Comparison of ENCODE assay signal across 8 cellular contexts in the genomic region with DNA sequence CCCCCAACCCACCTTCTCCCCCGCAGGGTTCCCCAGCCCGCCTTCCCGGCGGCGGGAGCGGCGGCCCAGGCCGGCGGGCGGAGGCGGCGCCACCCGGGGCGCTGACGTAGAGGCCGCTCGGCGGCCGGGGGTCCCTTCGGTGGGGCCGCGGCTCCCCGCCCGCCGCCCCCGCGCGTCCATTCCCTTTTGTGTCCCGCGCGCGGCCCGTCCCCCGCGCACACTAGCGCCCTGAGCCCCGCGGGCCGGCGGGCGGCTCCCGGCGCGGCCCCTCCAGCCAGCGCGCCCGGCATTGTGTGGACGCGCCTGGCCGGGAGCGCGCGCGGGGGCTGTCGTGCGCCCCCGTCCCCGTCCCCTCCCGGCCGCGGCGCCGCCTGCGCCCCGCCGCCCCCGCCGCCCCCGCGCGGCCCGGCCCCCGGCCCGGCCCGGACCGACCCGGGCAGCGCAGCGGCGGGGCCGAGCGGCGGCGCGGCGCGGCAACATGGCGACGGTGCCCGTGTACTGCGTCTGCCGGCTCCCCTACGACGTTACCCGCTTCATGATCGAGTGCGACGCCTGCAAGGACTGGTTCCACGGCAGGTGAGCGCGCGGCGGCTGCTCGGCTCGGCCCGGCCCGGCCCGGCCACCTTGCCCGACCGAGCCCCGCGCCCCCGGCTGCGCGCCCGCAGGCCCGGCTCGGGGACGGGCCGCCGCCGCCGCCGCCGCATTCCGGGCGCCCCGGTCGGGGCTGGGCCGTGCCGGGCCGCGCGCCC. TPM values are rescaled to one million over a fixed set of nuclear protein-coding genes. Genes with fewer than 3 reads are reported as not detected.
A peak's percentile ranks its signal among the peaks of the same experiment; 100 is the strongest.
DNase-seq lines count a peak whose midpoint lies in the region; ATAC-seq and TF ChIP-seq lines count a peak whose summit lies in the region.

Gene PHF2, plus strand, starts transcription at position 289 of the 749 bp plus-strand sequence. Its CDS starts 190 bp downstream, at position 479.

- peak within 1 kb of the TSS; percentile 65 for H3K27ac ChIP-seq in CD4-positive, CD25-positive, alpha-beta regulatory T cell (ENCODE audit: insufficient read depth, low read length, poor library complexity, severe bottlenecking)
- peak within 1 kb of the TSS; percentile 91 to 98 for H3K27ac ChIP-seq in right atrium auricular region

- H3K36me3 ChIP-seq in CD4-positive, CD25-positive, alpha-beta regulatory T cell (ENCODE audit: control insufficient read depth, insufficient read depth, low read length) = no peaks in the 10 kb centered on the region
- no peaks in the 10 kb centered on the region for H3K36me3 ChIP-seq in right atrium auricular region

- no peaks in the 10 kb centered on the region for H3K9me3 Mint-ChIP-seq in CD4-positive, CD25-positive, alpha-beta regulatory T cell
- no peaks in the 10 kb centered on the region for H3K9me3 Mint-ChIP-seq in activated naive CD8-positive, alpha-beta T cell treated with anti-CD3 and anti-CD28 coated beads, Interleukin-2, amount 10 ng/mL, durations not matched to agents 7 days and 5 days

- ATAC-seq in CD4-positive, CD25-positive, alpha-beta regulatory T cell (ENCODE audit: low read depth in 2 of 2) = peak; percentile 54 to 57
- ATAC-seq in GM21447 (IDR thresholded peaks at IDR 0.05; ENCODE audit: unreplicated experiment) = peak; percentile 35
- ATAC-seq in activated naive CD8-positive, alpha-beta T cell treated with anti-CD3 and anti-CD28 coated beads, Interleukin-2, amount 10 ng/mL, durations not matched to agents 7 days and 5 days (ENCODE audit: low read depth) = peak; percentile 55

- no peaks in the 10 kb centered on the region for H3K9me3 ChIP-seq in CD4-positive, CD25-positive, alpha-beta regulatory T cell (ENCODE audit: control insufficient read depth in 2 of 2, low read length in 2 of 2)
- no peaks in the 10 kb centered on the region for H3K9me3 ChIP-seq in right atrium auricular region

- POLR2A ChIA-PET in activated naive CD8-positive, alpha-beta T cell treated with anti-CD3 and anti-CD28 coated beads, Interleukin-2, amount 10 ng/mL, durations not matched to agents 7 days and 5 days (lab: Charles Lee) = interaction anchor here (0.9 to 2.1 kb wide), 6 partner anchors 10 to 622 kb away, joined by 3 to 31 read pairs (median 4); partner anchors contain the start of genes FAM120A and FAM120AOS

- DNase-seq in CD4-positive, CD25-positive, alpha-beta regulatory T cell = peak; percentile 15 to 35 (median 26)
- DNase-seq in NCI-H69 (lab: John Stamatoyannopoulos, UW) = peak; percentile 79
- DNase-seq in activated naive CD8-positive, alpha-beta T cell treated with anti-CD3 and anti-CD28 coated beads, Interleukin-2, amount 10 ng/mL, durations not matched to agents 7 days and 5 days = peak; percentile 70
- peak; percentile 52 for DNase-seq in right atrium auricular region (ENCODE audit: low spot score)
- peak; percentile 27 for DNase-seq in putamen (ENCODE audit: low spot score)
- no peak for DNase-seq in DMS79 treated with DMSO at 0.1 percent for 48 hours (lab: John Stamatoyannopoulos, UW)
- no peak for DNase-seq in KG1 (lab: John Stamatoyannopoulos, UW)

- peak within 1 kb of the TSS; percentile 91 to 96 (median 93) for H3K4me3 Mint-ChIP-seq in CD4-positive, CD25-positive, alpha-beta regulatory T cell
- peak within 1 kb of the TSS; percentile 90 for H3K4me3 Mint-ChIP-seq in activated naive CD8-positive, alpha-beta T cell treated with anti-CD3 and anti-CD28 coated beads, Interleukin-2, amount 10 ng/mL, durations not matched to agents 7 days and 5 days

- H3K4me1 ChIP-seq in CD4-positive, CD25-positive, alpha-beta regulatory T cell (ENCODE audit: control insufficient read depth, insufficient read depth, low read length, poor library complexity, severe bottlenecking) = peaks cover 35% of the 10 kb centered on the region
- H3K4me1 ChIP-seq in right atrium auricular region = peaks cover 0 to 53% of the 10 kb centered on the region in 2 donors

- H3K36me3 Mint-ChIP-seq in CD4-positive, CD25-positive, alpha-beta regulatory T cell = no peaks in the 10 kb centered on the region
- peaks cover 5% of the 10 kb centered on the region for H3K36me3 Mint-ChIP-seq in activated naive CD8-positive, alpha-beta T cell treated with anti-CD3 and anti-CD28 coated beads, Interleukin-2, amount 10 ng/mL, durations not matched to agents 7 days and 5 days

- H3K27me3 ChIP-seq in CD4-positive, CD25-positive, alpha-beta regulatory T cell (ENCODE audit: control insufficient read depth, insufficient read depth, low read length) = no peaks in the 10 kb centered on the region
- no peaks in the 10 kb centered on the region for H3K27me3 ChIP-seq in right atrium auricular region

- peak within 1 kb of the TSS; percentile 90 to 94 (median 92) for H3K27ac Mint-ChIP-seq in CD4-positive, CD25-positive, alpha-beta regulatory T cell
- H3K27ac Mint-ChIP-seq in activated naive CD8-positive, alpha-beta T cell treated with anti-CD3 and anti-CD28 coated beads, Interleukin-2, amount 10 ng/mL, durations not matched to agents 7 days and 5 days = peak within 1 kb of the TSS; percentile 90

- no peak for TF ChIP-seq CTCF in right atrium auricular region (IDR thresholded peaks at IDR 0.05)

- H3K4me3 ChIP-seq in CD4-positive, CD25-positive, alpha-beta regulatory T cell (ENCODE audit: low read depth, low read length) = peak within 1 kb of the TSS; percentile 70
- H3K4me3 ChIP-seq in right atrium auricular region = peak within 1 kb of the TSS; percentile 84 to 88

- H3K27me3 Mint-ChIP-seq in CD4-positive, CD25-positive, alpha-beta regulatory T cell = no peaks in the 10 kb centered on the region
- no peaks in the 10 kb centered on the region for H3K27me3 Mint-ChIP-seq in activated naive CD8-positive, alpha-beta T cell treated with anti-CD3 and anti-CD28 coated beads, Interleukin-2, amount 10 ng/mL, durations not matched to agents 7 days and 5 days

- H3K4me1 Mint-ChIP-seq in CD4-positive, CD25-positive, alpha-beta regulatory T cell = peaks cover 4 to 66% (median 29%) of the 10 kb centered on the region in 4 donors
- H3K4me1 Mint-ChIP-seq in activated naive CD8-positive, alpha-beta T cell treated with anti-CD3 and anti-CD28 coated beads, Interleukin-2, amount 10 ng/mL, durations not matched to agents 7 days and 5 days = peaks cover 16% of the 10 kb centered on the region

RNA-seq across cellular contexts. Expression of gene PHF2, which starts in this region (rescaled TPM):
- total RNA-seq in CD4-positive, CD25-positive, alpha-beta regulatory T cell = 29.4 TPM
- polyA plus RNA-seq in CD4-positive, CD25-positive, alpha-beta regulatory T cell = 1 to 10 TPM in 2 of 4 donors, under 1 TPM in 2; 0.37 to 1.3 (median 0.94) TPM
- 10 to 100 TPM; 27.9 to 29.5 TPM for total RNA-seq in activated naive CD8-positive, alpha-beta T cell treated with anti-CD3 and anti-CD28 coated beads, Interleukin-2, amount 10 ng/mL, durations not matched to agents 7 days and 5 days
- 10 to 100 TPM; 24.7 to 29.3 TPM for total RNA-seq in right atrium auricular region

Comparison
In these comparisons a context has a peak if more than half of its experiments do, and no peak if none do; other contexts are left out.
1. DNase-seq: peak in CD4-positive, CD25-positive, alpha-beta regulatory T cell (3 of 3), NCI-H69 (single experiment), activated naive CD8-positive, alpha-beta T cell treated with anti-CD3 and anti-CD28 coated beads, Interleukin-2, amount 10 ng/mL, durations not matched to agents 7 days and 5 days (single experiment), right atrium auricular region (single experiment) and putamen (single experiment); none in DMS79 treated with DMSO at 0.1 percent for 48 hours (single experiment) and KG1 (single experiment).
2. Peak in every context shown above with its lines, with median percentiles within 50 percentile points of each other: ATAC-seq.